In the genomic region with DNA sequence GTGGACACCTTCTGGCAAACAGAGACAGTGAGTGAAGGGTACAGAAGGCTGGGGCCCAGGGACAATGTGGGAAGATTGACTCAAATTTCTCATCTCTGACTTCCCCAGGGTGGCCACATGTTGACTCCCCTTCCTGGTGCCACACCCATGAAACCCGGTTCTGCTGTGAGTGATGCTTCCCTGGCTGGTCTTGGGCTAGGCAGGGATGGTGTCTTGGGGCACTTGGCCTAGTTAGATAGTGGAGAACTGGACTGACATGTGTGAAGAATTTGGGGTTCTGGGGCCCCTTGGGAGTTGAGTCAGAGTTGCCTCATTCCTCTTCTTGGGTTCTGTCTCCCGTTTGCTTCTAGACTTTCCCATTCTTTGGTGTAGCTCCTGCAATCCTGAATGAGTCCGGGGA, we compare ENCODE assay signal across 1 cellular context.
TF ChIP-seq lines count a peak whose summit lies in the region.

No MANE protein-coding gene starts in this region.

TF ChIP-seq in HepG2, 621 proteins besides CTCF, POLR2A, EP300 and RAD21:
- TF ChIP-seq HCFC1 (IDR thresholded peaks at IDR 0.05; ENCODE audit: low read depth, low read length), result peak; percentile 5; the same call in 1 of the 2 replicates
- no peak for TF ChIP-seq ZNF660 (CRISPR knock-in tag; IDR thresholded peaks at IDR 0.05; ENCODE audit: borderline replicate concordance, low read depth)
